8 cellular contexts compared by ENCODE assay signal in genomic region chr14:92121670-92122350, GRCh38. TPM values are rescaled to one million over a fixed set of nuclear protein-coding genes. Genes with fewer than 3 reads are reported as not detected.
DNase-seq lines count a peak whose midpoint lies in the region; ATAC-seq and TF ChIP-seq lines count a peak whose summit lies in the region.

CPSF2 (plus strand) TSS chr14:92121969; CDS start chr14:92130985, 9,016 bp downstream.
NDUFB1 (minus strand) TSS chr14:92121706; CDS start chr14:92117637, 4,069 bp downstream.

- H3K9me3 Mint-ChIP-seq in activated B cell treated with CpG ODN at 0.5 μM for 24 hours, result no peaks in the 10 kb centered on the region

- intact Hi-C loops in activated B cell treated with CpG ODN at 0.5 μM for 24 hours (cut with micrococcal nuclease), result loop anchor here (1.0 to 5.0 kb wide), 5 partner anchors 16 to 1740 kb away; partner anchors contain the start of genes ATXN3, GOLGA5 and TRIP11

- CTCF ChIA-PET in activated B cell treated with CpG ODN at 0.5 μM for 24 hours (lab: Charles Lee), result interaction anchor here (0.7 to 2.8 kb wide), 4 partner anchors 12 to 565 kb away, joined by 3 to 18 read pairs (median 3); partner anchors contain the start of gene ATXN3

- no peak for TF ChIP-seq CTCF in activated B cell treated with CpG ODN at 0.5 μM for 24 hours (IDR thresholded peaks at IDR 0.05)
- no peak for TF ChIP-seq CTCF in cardiac fibroblast (IDR thresholded peaks at IDR 0.05; ENCODE audit: low read depth, low read length)

- H3K4me3 Mint-ChIP-seq in activated B cell treated with CpG ODN at 0.5 μM for 24 hours, result peak within 1 kb of the TSS; percentile 100

- H3K4me3 ChIP-seq in cardiac fibroblast (replicated peaks in 1 of 2; ENCODE audit: low read depth in 2 of 2, low read length in 2 of 2), result peak within 1 kb of the TSS; percentile 67 to 91

- DNase-seq in ACHN (peak; percentile 74), NCI-H2196 treated with DMSO at 0.1 percent for 48 hours (lab: John Stamatoyannopoulos, UW; ENCODE audit: unreplicated experiment) (peak; percentile 50), activated B cell treated with CpG ODN at 0.5 μM for 24 hours (peak; percentile 78), cardiac fibroblast (ENCODE audit: low read depth in 2 of 2) (peak; percentile 80 to 83), inferior parietal cortex (ENCODE audit: extremely low spot score) (peak; percentile 85)
- peak; percentile 86 for DNase-seq in stimulated activated CD4-positive, alpha-beta T cell treated with anti-CD3 and anti-CD28 coated beads, Interleukin-12 subunit alpha, Interleukin-12 subunit beta, amount 100 ng/mL, for 4 hours

- POLR2A ChIA-PET in activated B cell treated with CpG ODN at 0.5 μM for 24 hours (lab: Charles Lee), result interaction anchor here (0.5 to 6.6 kb wide), 35 partner anchors 9 to 1738 kb away, joined by 3 to 141 read pairs (median 4); partner anchors contain the start of genes ATXN3, GOLGA5, LGMN and LYSET

- no peaks in the 10 kb centered on the region for H3K27me3 Mint-ChIP-seq in activated B cell treated with CpG ODN at 0.5 μM for 24 hours

- peaks cover 35% of the 10 kb centered on the region for H3K4me1 Mint-ChIP-seq in activated B cell treated with CpG ODN at 0.5 μM for 24 hours

- in situ Hi-C loops in ACHN (cut with HindIII; ENCODE audit: low pct_ligation_motif_present, low pct_unique_long_range_greater_than_20kb, low sequenced_read_pairs), result no loop called here

- ATAC-seq in GM18861 (IDR thresholded peaks at IDR 0.05; ENCODE audit: unreplicated experiment) (peak; percentile 70), HG03095 (IDR thresholded peaks at IDR 0.05; ENCODE audit: unreplicated experiment) (peak; percentile 84), activated B cell treated with CpG ODN at 0.5 μM for 24 hours (ENCODE audit: low read depth) (peak; percentile 92)

- peaks cover 21% of the 10 kb centered on the region for H3K36me3 Mint-ChIP-seq in activated B cell treated with CpG ODN at 0.5 μM for 24 hours (ENCODE audit: low read depth)

- H3K27ac Mint-ChIP-seq in activated B cell treated with CpG ODN at 0.5 μM for 24 hours, result peak within 1 kb of the TSS; percentile 100

RNA-seq across cellular contexts. Expression of gene CPSF2, which starts in this region (rescaled TPM):
- total RNA-seq in activated B cell treated with CpG ODN at 0.5 μM for 24 hours, result 46.9 and 53.2 TPM in 2 replicates

RNA-seq across cellular contexts. Expression of gene NDUFB1, which starts in this region (rescaled TPM):
- total RNA-seq in activated B cell treated with CpG ODN at 0.5 μM for 24 hours, result 88.2 and 94.2 TPM in 2 replicates

Comparison
In these comparisons a context has a peak if more than half of its experiments do, and no peak if none do; other contexts are left out.
1. Peak in every context shown above with its lines: DNase-seq, ATAC-seq and H3K4me3 ChIP-seq.